Comparison of ENCODE assay signal across 8 cellular contexts in the genomic region with DNA sequence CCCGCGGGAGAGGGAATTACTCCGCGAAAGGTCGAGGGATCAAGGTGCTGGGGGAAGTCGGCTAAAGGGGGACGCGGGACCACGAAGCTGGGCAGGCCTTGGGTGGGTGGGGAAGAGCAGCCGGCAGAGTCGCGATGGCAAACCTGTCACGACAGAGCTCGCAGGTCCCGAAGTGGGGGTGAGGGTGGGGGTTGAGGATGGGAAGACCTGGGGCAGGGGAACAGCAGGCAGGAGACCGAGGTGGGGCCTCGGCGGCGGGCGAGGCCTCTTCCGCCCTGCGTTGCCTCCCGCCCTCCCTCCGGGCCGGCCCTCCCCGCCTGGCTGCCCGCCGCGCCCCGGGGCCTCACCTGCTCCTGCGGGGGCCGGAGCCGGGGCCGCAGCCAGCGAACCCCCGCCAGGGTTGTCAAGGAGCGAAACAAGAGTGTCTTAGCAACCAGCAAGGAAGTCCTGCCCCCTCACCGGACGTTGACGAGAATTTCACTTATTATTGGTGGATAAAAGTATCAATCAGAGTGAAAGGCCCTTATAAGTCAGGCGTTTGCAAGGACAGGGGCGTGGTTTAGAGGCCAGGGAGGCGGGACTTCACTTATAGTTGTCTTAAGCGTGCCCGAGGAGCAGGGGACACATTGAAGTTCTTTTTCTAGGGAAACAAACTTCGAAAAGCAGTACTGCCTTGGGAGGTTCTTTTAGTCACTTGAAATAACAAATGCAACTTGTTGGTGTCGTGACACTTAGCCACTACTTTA. TPM values are rescaled to one million over a fixed set of nuclear protein-coding genes. Genes with fewer than 3 reads are reported as not detected.
A peak's percentile ranks its signal among the peaks of the same experiment; 100 is the strongest.
DNase-seq lines count a peak whose midpoint lies in the region; ATAC-seq and TF ChIP-seq lines count a peak whose summit lies in the region.

A gene with protein sequence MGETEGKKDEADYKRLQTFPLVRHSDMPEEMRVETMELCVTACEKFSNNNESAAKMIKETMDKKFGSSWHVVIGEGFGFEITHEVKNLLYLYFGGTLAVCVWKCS (minus strand): TSS at position 423 of the 746 bp plus-strand sequence. CDS start 11,412 bp downstream, outside the sequence.

- H3K4me2 ChIP-seq in neuronal stem cell (ENCODE audit: insufficient read depth, low read length, poor library complexity, severe bottlenecking) = peak within 1 kb of the TSS; percentile 66

- no peaks in the 10 kb centered on the region for H3K9me3 ChIP-seq in gastroesophageal sphincter
- H3K9me3 ChIP-seq in neuronal stem cell (replicated peaks in 1 of 2; ENCODE audit: control insufficient read depth in 2 of 2, insufficient read depth in 1 of 2, low read depth in 1 of 2, low read length in 2 of 2) = no peaks in the 10 kb centered on the region
- peaks cover 0 to 2% (median 0%) of the 10 kb centered on the region in 5 donors for H3K9me3 ChIP-seq in subcutaneous abdominal adipose tissue (ENCODE audit: control insufficient read depth in 5 of 5, low read length in 5 of 5)

- 0 to 2% methylated on average over 9 to 13 of the region's 47 CpGs for WGBS in gastroesophageal sphincter (ENCODE audit: low coverage in 1 of 2), 2 donors
- WGBS in neuronal stem cell (ENCODE audit: extremely low coverage in 2 of 2, insufficient read length in 2 of 2, insufficient replicate concordance in 1 of 2), 2 donors = no CpG with 5 or more reads among the region's 47 CpGs

- no peak within 1 kb of the TSS for H2BK120ac ChIP-seq in neuronal stem cell (ENCODE audit: low read depth, low read length)

- no peak within 1 kb of the TSS for H2BK15ac ChIP-seq in neuronal stem cell (ENCODE audit: low read length)

- no peak within 1 kb of the TSS for H3K14ac ChIP-seq in neuronal stem cell (ENCODE audit: low read length)

- no peak within 1 kb of the TSS for H2BK12ac ChIP-seq in neuronal stem cell (ENCODE audit: low read length)

- no peak within 1 kb of the TSS for H3K4ac ChIP-seq in neuronal stem cell (ENCODE audit: low read length)

- peaks cover 1 to 24% (median 2%) of the 10 kb centered on the region in 3 donors for H3K4me1 ChIP-seq in gastroesophageal sphincter
- H3K4me1 ChIP-seq in neuronal stem cell (ENCODE audit: control insufficient read depth in 2 of 2, insufficient read depth in 1 of 2, low read depth in 1 of 2, low read length in 2 of 2) = peaks cover 4% of the 10 kb centered on the region in 2 donors
- H3K4me1 ChIP-seq in subcutaneous abdominal adipose tissue (ENCODE audit: control insufficient read depth in 5 of 5, insufficient read depth in 5 of 5, low read length in 5 of 5) = peaks cover 5 to 19% (median 14%) of the 10 kb centered on the region in 5 donors

- H2BK5ac ChIP-seq in neuronal stem cell (ENCODE audit: low read length) = no peak within 1 kb of the TSS

- no peak within 1 kb of the TSS for H3K23ac ChIP-seq in neuronal stem cell (ENCODE audit: low read depth, low read length, poor library complexity)

- ATAC-seq in HG02571 (IDR thresholded peaks at IDR 0.05; ENCODE audit: unreplicated experiment) = peak; percentile 94
- peak; percentile 99 for ATAC-seq in gastroesophageal sphincter

- TF ChIP-seq EP300 in gastroesophageal sphincter (IDR thresholded peaks at IDR 0.05) = no peak

- TF ChIP-seq CTCF in NB4 (IDR thresholded peaks at IDR 0.05; ENCODE audit: low read depth, low read length) (no peak), gastroesophageal sphincter (IDR thresholded peaks at IDR 0.05) (no peak)

- no peak within 1 kb of the TSS for H4K91ac ChIP-seq in neuronal stem cell (ENCODE audit: low read depth, low read length, poor library complexity)

- peak within 1 kb of the TSS; percentile 86 for H3K9ac ChIP-seq in neuronal stem cell (ENCODE audit: low read depth, low read length, poor library complexity)
- peak within 1 kb of the TSS; percentile 56 to 88 (median 81) for H3K9ac ChIP-seq in subcutaneous abdominal adipose tissue (ENCODE audit: low read length in 5 of 5)

- H2AFZ ChIP-seq in neuronal stem cell (ENCODE audit: low read length) = peak within 1 kb of the TSS; percentile 86

- TF ChIP-seq POLR2A in NB4 (IDR thresholded peaks at IDR 0.05; ENCODE audit: extremely low read depth, insufficient read length) (no peak), gastroesophageal sphincter (IDR thresholded peaks at IDR 0.05) (peak; percentile 62 to 63)

- H2AK5ac ChIP-seq in neuronal stem cell (ENCODE audit: low read depth, low read length) = no peak within 1 kb of the TSS

- H4K8ac ChIP-seq in neuronal stem cell (ENCODE audit: low read depth, low read length) = no peak within 1 kb of the TSS

- peak within 1 kb of the TSS; percentile 54 to 92 (median 88) for H3K27ac ChIP-seq in gastroesophageal sphincter
- no peak within 1 kb of the TSS for H3K27ac ChIP-seq in neuronal stem cell (replicated peaks; ENCODE audit: low read length)
- H3K27ac ChIP-seq in subcutaneous abdominal adipose tissue (ENCODE audit: low read depth, low read length) = peak within 1 kb of the TSS; percentile 67

- H3K4me3 ChIP-seq in NB4 (ENCODE audit: low read depth, low read length) (peak within 1 kb of the TSS; percentile 80), gastroesophageal sphincter (peak within 1 kb of the TSS; percentile 85 to 89), neuronal stem cell (ENCODE audit: low read length in 2 of 2) (peak within 1 kb of the TSS; percentile 80 to 85), subcutaneous abdominal adipose tissue (ENCODE audit: low read depth in 1 of 5, low read length in 5 of 5) (peak within 1 kb of the TSS; percentile 74 to 95 (median 83))

- H3K27me3 ChIP-seq in gastroesophageal sphincter (no peaks in the 10 kb centered on the region), neuronal stem cell (ENCODE audit: control insufficient read depth in 3 of 3, insufficient read depth in 3 of 3, low read depth in 1 of 3, low read length in 3 of 3) (peaks cover 0 to 17% (median 0%) of the 10 kb centered on the region in 3 experiments), subcutaneous abdominal adipose tissue (ENCODE audit: control insufficient read depth in 5 of 5, insufficient read depth in 4 of 5, low read length in 5 of 5) (peaks cover 0 to 14% (median 0%) of the 10 kb centered on the region in 5 donors)

- peaks cover 5% of the 10 kb centered on the region for H3K79me1 ChIP-seq in neuronal stem cell (ENCODE audit: low read depth, low read length)

- H3K36me3 ChIP-seq in gastroesophageal sphincter (peaks cover 0 to 15% of the 10 kb centered on the region in 2 donors), neuronal stem cell (replicated peaks in 1 of 2; ENCODE audit: control insufficient read depth in 2 of 2, insufficient read depth in 2 of 2, low read length in 2 of 2) (peaks cover 4 to 12% of the 10 kb centered on the region in 2 donors), subcutaneous abdominal adipose tissue (ENCODE audit: control insufficient read depth in 5 of 5, insufficient read depth in 5 of 5, low read length in 5 of 5) (peaks cover 0 to 14% (median 8%) of the 10 kb centered on the region in 5 donors)

- H3K18ac ChIP-seq in neuronal stem cell (ENCODE audit: low read length) = peak within 1 kb of the TSS; percentile 89

- DNase-seq in GM04503 (ENCODE audit: low read depth) (peak; percentile 94), NB4 (ENCODE audit: low read depth) (peak; percentile 96), SK-N-DZ (ENCODE audit: low spot score) (peak; percentile 98), neuronal stem cell (ENCODE audit: low spot score) (peak; percentile 97)
- DNase-seq in activated naive CD4-positive, alpha-beta T cell treated with anti-CD3 and anti-CD28 coated beads, Interleukin-2, amount 50 U/mL, for 16 hours = peak; percentile 91

RNA-seq across cellular contexts. Expression of the gene that starts here (rescaled TPM):
- 29.0 and 32.8 TPM in 2 replicates for polyA plus RNA-seq in SK-N-DZ (2014; cell fraction: cytosol; rRNA removed)
- 18.6 and 21.3 TPM in 2 replicates for polyA plus RNA-seq in SK-N-DZ (2014; cell fraction: nucleus; rRNA removed)
- 10 to 100 TPM in 3 of 4 donors, 1 to 10 TPM in 1; 10.0 to 16.1 (median 14.6) TPM for total RNA-seq in gastroesophageal sphincter
- 23.4 TPM for polyA plus RNA-seq in neuronal stem cell (2013, experiment 1 of 2)
- 22.3 TPM for polyA plus RNA-seq in neuronal stem cell (2013, experiment 2 of 2)
